ENCODE assay signal across 11 cellular contexts in the genomic region with DNA sequence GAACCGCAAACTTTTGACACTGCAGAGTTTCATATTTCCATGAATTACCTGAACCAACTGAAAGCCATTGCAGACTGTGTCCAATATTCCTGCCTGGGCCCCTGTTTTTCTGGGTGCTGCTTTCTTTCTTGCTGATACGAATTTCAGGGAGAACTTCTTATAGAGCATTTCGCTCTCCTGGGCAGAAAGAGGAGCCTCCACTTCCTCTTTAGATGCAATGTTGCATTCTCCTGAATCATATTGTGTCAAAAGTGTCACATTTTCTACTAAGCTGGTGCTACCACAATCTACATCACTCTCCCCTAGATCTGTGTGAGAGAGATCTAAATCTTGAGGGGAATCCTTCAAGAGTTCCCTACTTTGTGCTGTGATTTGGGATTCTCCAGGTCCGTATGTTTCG.
DNase-seq lines count a peak whose midpoint lies in the region; ATAC-seq and TF ChIP-seq lines count a peak whose summit lies in the region.
"Had no signal": no experiment of that assay in that cellular context is flagged by ENCODE, and none has a peak within 500 bp of the region (broad histone marks: within the 10 kb centered on the region; RNA-seq: fewer than 3 reads in every experiment).

No MANE protein-coding gene starts in this region.

- peaks cover 28% of the 10 kb centered on the region for H3K4me1 ChIP-seq in hepatocyte (ENCODE audit: insufficient read depth)

- peak overlapping the region; percentile 57 for H3K4me3 ChIP-seq in hepatocyte

- H3K27ac ChIP-seq in hepatocyte (peak overlapping the region; percentile 98), substantia nigra (ENCODE audit: low read depth, low read length, poor library complexity, severe bottlenecking) (peak overlapping the region; percentile 86)

- no peaks in the 10 kb centered on the region for H3K9me3 Mint-ChIP-seq in activated CD8-positive, alpha-beta T cell treated with anti-CD3 and anti-CD28 coated beads for 36 hours
- H3K9me3 Mint-ChIP-seq: brain had no signal

- peaks cover 11% of the 10 kb centered on the region for H4K20me1 ChIP-seq in hepatocyte (ENCODE audit: insufficient read depth, poor library complexity, severe bottlenecking)

- H3K9me2 ChIP-seq in hepatocyte (replicated peaks; ENCODE audit: insufficient read depth): no peaks in the 10 kb centered on the region

- peak; percentile 50 for DNase-seq in KBM-7
- peak; percentile 49 for DNase-seq in SKM-1 treated with dmso at 0.1 percent for 144 hours (lab: John Stamatoyannopoulos, UW; ENCODE audit: unreplicated experiment)
- no peak for DNase-seq in hepatocyte (ENCODE audit: low spot score)
- DNase-seq in substantia nigra (lab: John Stamatoyannopoulos, UW): no peak
- DNase-seq in GM20000 (ENCODE audit: low spot score): no peak
- no peak for DNase-seq in activated CD8-positive, alpha-beta T cell treated with anti-CD3 and anti-CD28 coated beads for 36 hours
- no peak for DNase-seq in cerebellum (ENCODE audit: low spot score)
- DNase-seq: activated CD4-positive, CD25-positive, alpha-beta regulatory T cell; NCI-H510A had no signal

- no peak overlapping the region for H2AFZ ChIP-seq in hepatocyte

- 79% methylated on average over 5 of the region's 5 CpGs for WGBS in hepatocyte (ENCODE audit: low lambda C conversion rate, missing lambda C conversion rate)

- H3K27me3 ChIP-seq in hepatocyte: no peaks in the 10 kb centered on the region

- no peak overlapping the region for H3K4me3 Mint-ChIP-seq in activated CD8-positive, alpha-beta T cell treated with anti-CD3 and anti-CD28 coated beads for 36 hours

- ATAC-seq in activated CD8-positive, alpha-beta T cell treated with anti-CD3 and anti-CD28 coated beads for 36 hours: no peak
- no peak for ATAC-seq in HG02938 (IDR thresholded peaks at IDR 0.05; ENCODE audit: unreplicated experiment)

- CTCF ChIA-PET in activated CD8-positive, alpha-beta T cell treated with anti-CD3 and anti-CD28 coated beads for 36 hours (lab: Charles Lee): interaction anchor here (1.1 kb wide), 1 partner anchor 55 kb away, joined by 3 read pairs; no protein-coding TSS in a partner anchor

- no peaks in the 10 kb centered on the region for H3K36me3 Mint-ChIP-seq in activated CD8-positive, alpha-beta T cell treated with anti-CD3 and anti-CD28 coated beads for 36 hours (ENCODE audit: low read depth)

- POLR2A ChIA-PET in activated CD8-positive, alpha-beta T cell treated with anti-CD3 and anti-CD28 coated beads for 36 hours (lab: Charles Lee): no interaction called here

- no peaks in the 10 kb centered on the region for H3K36me3 ChIP-seq in hepatocyte (replicated peaks; ENCODE audit: insufficient read depth, low read depth)

- H3K4me1 Mint-ChIP-seq in activated CD8-positive, alpha-beta T cell treated with anti-CD3 and anti-CD28 coated beads for 36 hours (ENCODE audit: low read depth): no peaks in the 10 kb centered on the region

- H3K9me3 ChIP-seq in hepatocyte (ENCODE audit: low read depth): no peaks in the 10 kb centered on the region

- intact Hi-C loops in activated CD8-positive, alpha-beta T cell treated with anti-CD3 and anti-CD28 coated beads for 36 hours (cut with micrococcal nuclease): no loop called here

- in situ Hi-C loops in KBM-7 (cut with MboI; ENCODE audit: low pct_unique_long_range_greater_than_20kb, low sequenced_read_pairs): no loop called here

- peak overlapping the region; percentile 79 for H3K4me2 ChIP-seq in hepatocyte

- no peak overlapping the region for H3K27ac Mint-ChIP-seq in activated CD8-positive, alpha-beta T cell treated with anti-CD3 and anti-CD28 coated beads for 36 hours

- no peaks in the 10 kb centered on the region for H3K27me3 Mint-ChIP-seq in activated CD8-positive, alpha-beta T cell treated with anti-CD3 and anti-CD28 coated beads for 36 hours
- H3K27me3 Mint-ChIP-seq: brain had no signal

- TF ChIP-seq CTCF in hepatocyte (IDR thresholded peaks at IDR 0.05; ENCODE audit: poor library complexity): no peak
- TF ChIP-seq CTCF in GM20000 (IDR thresholded peaks at IDR 0.05; ENCODE audit: extremely low read depth, missing control alignments): no peak
- TF ChIP-seq CTCF in activated CD8-positive, alpha-beta T cell treated with anti-CD3 and anti-CD28 coated beads for 36 hours (IDR thresholded peaks at IDR 0.05): no peak

- H3K79me2 ChIP-seq in hepatocyte: peaks cover 85% of the 10 kb centered on the region

Comparison
In these comparisons a context has a peak if more than half of its experiments do, and no peak if none do; other contexts are left out.
1. DNase-seq: peak in KBM-7 (single experiment) and SKM-1 treated with dmso at 0.1 percent for 144 hours (single experiment); none in hepatocyte (single experiment), substantia nigra (0 of 49), GM20000 (single experiment), activated CD8-positive, alpha-beta T cell treated with anti-CD3 and anti-CD28 coated beads for 36 hours (single experiment) and cerebellum (single experiment).